In genomic region chr10:110273474-110273873, GRCh38 we compare ENCODE assay signal across 9 cellular contexts. TPM values are rescaled to one million over a fixed set of nuclear protein-coding genes. Genes with fewer than 3 reads are reported as not detected.
DNase-seq lines count a peak whose midpoint lies in the region; ATAC-seq and TF ChIP-seq lines count a peak whose summit lies in the region.
"Had no signal": no experiment of that assay in that cellular context is flagged by ENCODE, and none has a peak within 500 bp of the region (broad histone marks: within the 10 kb centered on the region; RNA-seq: fewer than 3 reads in every experiment).

No MANE protein-coding gene starts in this region.

- H3K36me3 Mint-ChIP-seq in natural killer cell: no peaks in the 10 kb centered on the region
- no peaks in the 10 kb centered on the region for H3K36me3 Mint-ChIP-seq in GM23338 (ENCODE audit: low read depth)

- ATAC-seq in natural killer cell (peak in 2 of 3 donors; percentile 63 to 66), GM23338 (no peak), HG02571 (IDR thresholded peaks at IDR 0.05; ENCODE audit: unreplicated experiment) (no peak)

- 0 out of 2 replicates have a peak, but pooled peaks cover 5% of the 10 kb centered on the region for H4K20me1 ChIP-seq in GM23338 (replicated peaks; ENCODE audit: insufficient read depth)

- H2AFZ ChIP-seq in GM23338: no peak overlapping the region

- H3F3A ChIP-seq in GM23338 (replicated peaks; ENCODE audit: low read depth): no peaks in the 10 kb centered on the region

- H3K27me3 Mint-ChIP-seq in natural killer cell (ENCODE audit: low read depth in 2 of 2) (peaks cover 30 to 44% of the 10 kb centered on the region in 2 donors), GM23338 (ENCODE audit: insufficient read depth, low read depth, poor library complexity) (peaks cover 1% of the 10 kb centered on the region)
- H3K27me3 Mint-ChIP-seq: B cell had no signal

- DNase-seq in NCI-H2171 treated with DMSO at 0.1 percent for 48 hours (lab: John Stamatoyannopoulos, UW) (peak; percentile 56), NCI-H2171 (lab: John Stamatoyannopoulos, UW) (no peak), OCI-M1 (lab: John Stamatoyannopoulos, UW) (peak; percentile 84), choroid plexus epithelial cell (ENCODE audit: low read depth) (peak; percentile 94), natural killer cell (peak; percentile 24), GM23338 (ENCODE audit: low spot score) (no peak), NCI-H2196 (lab: John Stamatoyannopoulos, UW; ENCODE audit: unreplicated experiment) (no peak)

- H3K27me3 ChIP-seq in GM23338 (ENCODE audit: insufficient read depth): no peaks in the 10 kb centered on the region

- intact Hi-C loops in natural killer cell (cut with micrococcal nuclease): loop anchor here (10.0 kb wide), 1 partner anchor 299 kb away; no protein-coding TSS in a partner anchor

- no peaks in the 10 kb centered on the region for H3K79me2 ChIP-seq in GM23338 (replicated peaks; ENCODE audit: insufficient read depth)

- H3K9me3 Mint-ChIP-seq in natural killer cell (no peaks in the 10 kb centered on the region), GM23338 (no peaks in the 10 kb centered on the region)

- no peaks in the 10 kb centered on the region for H3K9me2 ChIP-seq in GM23338 (ENCODE audit: insufficient read depth)

- no peak overlapping the region for H3K27ac ChIP-seq in GM23338 (ENCODE audit: low read depth)

- no peaks in the 10 kb centered on the region for H3K4me1 ChIP-seq in GM23338 (ENCODE audit: insufficient read depth)

- no peak for TF ChIP-seq CTCF in choroid plexus epithelial cell (conservative IDR thresholded peaks at IDR 0.05; ENCODE audit: low read depth, low read length)
- TF ChIP-seq CTCF in natural killer cell (IDR thresholded peaks at IDR 0.05): no peak
- TF ChIP-seq CTCF in GM23338 (conservative IDR thresholded peaks at IDR 0.05; ENCODE audit: low read depth in 2 of 2): no peak

- H3K4me1 Mint-ChIP-seq in natural killer cell (peaks cover 26 to 33% of the 10 kb centered on the region in 2 donors), GM23338 (peaks cover 16% of the 10 kb centered on the region)

- H3K27ac Mint-ChIP-seq in natural killer cell: peak overlapping the region in 1 of 2 donors; percentile 9
- H3K27ac Mint-ChIP-seq in GM23338: no peak overlapping the region
- H3K27ac Mint-ChIP-seq: B cell had no signal

- H3K36me3 ChIP-seq in GM23338 (ENCODE audit: insufficient read depth): no peaks in the 10 kb centered on the region

- H3K4me3 Mint-ChIP-seq in natural killer cell (no peak overlapping the region), GM23338 (no peak overlapping the region)
- H3K4me3 Mint-ChIP-seq: B cell had no signal

- H3K4me3 ChIP-seq in choroid plexus epithelial cell (ENCODE audit: low read depth, low read length) (no peak overlapping the region), GM23338 (no peak overlapping the region)

- H3K4me2 ChIP-seq in GM23338: no peak overlapping the region

TF ChIP-seq in GM23338, 12 proteins besides CTCF, POLR2A, EP300 and RAD21 (continues in another document):
- TF ChIP-seq JUNB (IDR thresholded peaks at IDR 0.05; ENCODE audit: unreplicated experiment) (no peak), EZH2 (IDR thresholded peaks at IDR 0.05; ENCODE audit: low read depth, unreplicated experiment) (no peak), ZNF462 (CRISPR knock-in tag; IDR thresholded peaks at IDR 0.05) (no peak), NANOG (IDR thresholded peaks at IDR 0.05; ENCODE audit: borderline replicate concordance) (no peak), STAT1 (IDR thresholded peaks at IDR 0.05; ENCODE audit: unreplicated experiment) (no peak), REST (IDR thresholded peaks at IDR 0.05; ENCODE audit: unreplicated experiment) (no peak)

RNA-seq across cellular contexts. Expression of gene SMNDC1, which starts 31.2 kb away (rescaled TPM):
- total RNA-seq in natural killer cell: 10 to 100 TPM; 53.3 to 56.3 (median 55.3) TPM
- 28.4 and 29.9 TPM in 2 replicates for total RNA-seq in GM23338 (2014; rRNA removed; shearing (Covaris generic))
- 41.9 and 45.1 TPM in 2 replicates for polyA plus RNA-seq in GM23338 (2016; fragmentation: Nextera tagmentation; extraction: Ambion mirVana)

Comparison
In these comparisons a context has a peak if more than half of its experiments do, and no peak if none do; other contexts are left out.
1. DNase-seq: peak in NCI-H2171 treated with DMSO at 0.1 percent for 48 hours (single experiment), OCI-M1 (single experiment), choroid plexus epithelial cell (single experiment) and natural killer cell (single experiment); none in NCI-H2171 (single experiment), GM23338 (single experiment) and NCI-H2196 (single experiment).
2. ATAC-seq: peak in natural killer cell (2 of 3); none in GM23338 (single experiment) and HG02571 (single experiment).